21 cellular contexts compared by ENCODE assay signal in the genomic region with DNA sequence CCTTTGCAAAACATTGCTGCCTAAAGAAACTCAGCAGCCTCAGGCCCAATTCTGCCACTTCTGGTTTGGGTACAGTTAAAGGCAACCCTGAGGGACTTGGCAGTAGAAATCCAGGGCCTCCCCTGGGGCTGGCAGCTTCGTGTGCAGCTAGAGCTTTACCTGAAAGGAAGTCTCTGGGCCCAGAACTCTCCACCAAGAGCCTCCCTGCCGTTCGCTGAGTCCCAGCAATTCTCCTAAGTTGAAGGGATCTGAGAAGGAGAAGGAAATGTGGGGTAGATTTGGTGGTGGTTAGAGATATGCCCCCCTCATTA. TPM values are rescaled to one million over a fixed set of nuclear protein-coding genes. Genes with fewer than 3 reads are reported as not detected.
DNase-seq lines count a peak whose midpoint lies in the region; ATAC-seq and TF ChIP-seq lines count a peak whose summit lies in the region.
"Had no signal": no experiment of that assay in that cellular context is flagged by ENCODE, and none has a peak within 500 bp of the region (broad histone marks: within the 10 kb centered on the region; RNA-seq: fewer than 3 reads in every experiment).

No MANE protein-coding gene starts in this region.

- H3K27me3 ChIP-seq in SK-N-SH (ENCODE audit: insufficient read depth): no peaks in the 10 kb centered on the region
- H3K27me3 ChIP-seq in OCI-LY1 (ENCODE audit: insufficient read depth, low read length): no peaks in the 10 kb centered on the region
- H3K27me3 ChIP-seq: heart left ventricle had no signal

- DNase-seq in SK-N-SH (no peak), glutamatergic neuron (no peak), DMS 273 (lab: John Stamatoyannopoulos, UW; ENCODE audit: unreplicated experiment) (no peak)
- DNase-seq: activated CD4-positive, alpha-beta T cell treated with anti-CD3 and anti-CD28 coated beads for 36 hours; activated T-cell treated with anti-CD3 and anti-CD28 coated beads, Interleukin-2, amount 50 U/mL, for 48 hours; amniotic stem cell; COR-L47; NCI-H187; stimulated activated CD4-positive, alpha-beta T cell treated with anti-CD3 and anti-CD28 coated beads, Interleukin-15, amount 100 ng/mL, for 24 hours had no signal

- H3K9ac ChIP-seq in SK-N-SH (no peak overlapping the region), OCI-LY1 (ENCODE audit: low read length) (no peak overlapping the region; the same call in 1 of the 2 replicates)

- H3K36me3 Mint-ChIP-seq in glutamatergic neuron (ENCODE audit: unreplicated experiment): no peaks in the 10 kb centered on the region

- H3K27me3 Mint-ChIP-seq in glutamatergic neuron (ENCODE audit: unreplicated experiment): peaks cover 16% of the 10 kb centered on the region
- H3K27me3 Mint-ChIP-seq: activated CD4-positive, alpha-beta T cell treated with anti-CD3 and anti-CD28 coated beads for 36 hours had no signal

- no peak for TF ChIP-seq RAD21 in SK-N-SH (IDR thresholded peaks at IDR 0.05; ENCODE audit: low read length)

- peak overlapping the region; percentile 48 for H3K27ac Mint-ChIP-seq in glutamatergic neuron (ENCODE audit: unreplicated experiment)
- H3K27ac Mint-ChIP-seq: activated CD4-positive, alpha-beta T cell treated with anti-CD3 and anti-CD28 coated beads for 36 hours had no signal

- POLR2A ChIA-PET in SK-N-SH (lab: Yijun Ruan, JAX): no interaction called here

- H3K9me3 ChIP-seq in SK-N-SH (no peaks in the 10 kb centered on the region), OCI-LY1 (ENCODE audit: low read length) (no peaks in the 10 kb centered on the region)
- H3K9me3 ChIP-seq: heart left ventricle had no signal

- no peak overlapping the region; a peak in 1 of 4 replicates for H3K27ac ChIP-seq in SK-N-SH (ENCODE audit: low read depth in 2 of 2, low read length in 1 of 2)
- peak overlapping the region; percentile 70 for H3K27ac ChIP-seq in OCI-LY1 (ENCODE audit: low read depth, low read length, poor library complexity, severe bottlenecking)
- peak overlapping the region in 11 of 21 experiments; percentile 1 to 60 (median 15) for H3K27ac ChIP-seq in skin epidermis

- no peak for TF ChIP-seq EP300 in SK-N-SH (IDR thresholded peaks at IDR 0.05; ENCODE audit: borderline replicate concordance in 1 of 2, low read depth in 1 of 2, low read length in 1 of 2)

- peaks cover 39 to 79% of the 10 kb centered on the region in 2 experiments for H3K36me3 ChIP-seq in SK-N-SH (replicated peaks in 1 of 2; ENCODE audit: control insufficient read depth in 1 of 2, insufficient read depth in 2 of 2, low read length in 1 of 2)
- H3K36me3 ChIP-seq in OCI-LY1 (ENCODE audit: insufficient read depth, low read length): peaks cover 52% of the 10 kb centered on the region

- no peak overlapping the region for H3K4me2 ChIP-seq in SK-N-SH
- H3K4me2 ChIP-seq in OCI-LY1 (ENCODE audit: low read length): no peak overlapping the region

- H3K4me3 ChIP-seq in SK-N-SH (ENCODE audit: low read depth in 2 of 2, low read length in 1 of 2) (no peak overlapping the region), OCI-LY1 (ENCODE audit: low read depth, low read length, poor library complexity, severe bottlenecking) (no peak overlapping the region), skin epidermis (no peak overlapping the region)
- H3K4me3 ChIP-seq: heart left ventricle had no signal

- no peaks in the 10 kb centered on the region for H3K79me2 ChIP-seq in SK-N-SH (ENCODE audit: insufficient read depth)
- H3K79me2 ChIP-seq in OCI-LY1 (ENCODE audit: insufficient read depth, low read length): no peaks in the 10 kb centered on the region

- H3F3A ChIP-seq in SK-N-SH (replicated peaks; ENCODE audit: insufficient read depth): peaks cover 11% of the 10 kb centered on the region
- no peaks in the 10 kb centered on the region for H3F3A ChIP-seq in OCI-LY1 (ENCODE audit: insufficient read depth, low read length)

- H3K9me2 ChIP-seq in SK-N-SH: no peaks in the 10 kb centered on the region
- H3K9me2 ChIP-seq in OCI-LY1 (ENCODE audit: low read depth, low read length): no peaks in the 10 kb centered on the region

- ATAC-seq in SK-N-SH treated with all-trans-retinoic acid at 6 μM for 48 hours: peak; percentile 3; the same call in 1 of the 3 replicates
- no peak for ATAC-seq in HG03095 (IDR thresholded peaks at IDR 0.05; ENCODE audit: unreplicated experiment)
- ATAC-seq in GM21528 (IDR thresholded peaks at IDR 0.05; ENCODE audit: low FRiP score, unreplicated experiment): no peak
- ATAC-seq: activated CD4-positive, alpha-beta T cell treated with anti-CD3 and anti-CD28 coated beads for 36 hours had no signal

- no peak for TF ChIP-seq CTCF in SK-N-SH (IDR thresholded peaks at IDR 0.05)
- TF ChIP-seq CTCF in OCI-LY1 (IDR thresholded peaks at IDR 0.05; ENCODE audit: low read length): no peak
- no peak for TF ChIP-seq CTCF in glutamatergic neuron (IDR thresholded peaks at IDR 0.05; ENCODE audit: partially characterized antibody, unreplicated experiment)

- H3K9me3 Mint-ChIP-seq in glutamatergic neuron (ENCODE audit: unreplicated experiment): peaks cover 16% of the 10 kb centered on the region

- peaks cover 48% of the 10 kb centered on the region for H3K4me1 Mint-ChIP-seq in glutamatergic neuron (ENCODE audit: low read depth, unreplicated experiment)

- no peak overlapping the region for H3K4me3 Mint-ChIP-seq in glutamatergic neuron (ENCODE audit: unreplicated experiment)
- H3K4me3 Mint-ChIP-seq: activated CD4-positive, alpha-beta T cell treated with anti-CD3 and anti-CD28 coated beads for 36 hours had no signal

- 75% methylated on average over 3 of the region's 3 CpGs for WGBS in SK-N-SH (ENCODE audit: low lambda C conversion rate)

- H4K20me1 ChIP-seq in SK-N-SH (ENCODE audit: insufficient read depth): peaks cover 4% of the 10 kb centered on the region
- no peaks in the 10 kb centered on the region for H4K20me1 ChIP-seq in OCI-LY1 (ENCODE audit: insufficient read depth, low read length)

- CTCF ChIA-PET in SK-N-SH (lab: Yijun Ruan, JAX): interaction anchor here (0.9 to 6.9 kb wide), 5 partner anchors 12 to 186 kb away, joined by 3 to 50 read pairs (median 3); no protein-coding TSS in a partner anchor

- H2AFZ ChIP-seq in SK-N-SH (ENCODE audit: low read depth): no peak overlapping the region
- H2AFZ ChIP-seq in OCI-LY1 (ENCODE audit: low read length): no peak overlapping the region

- H3K4me1 ChIP-seq in SK-N-SH (ENCODE audit: control insufficient read depth in 1 of 2, insufficient read depth in 2 of 2, low read depth in 1 of 2, low read length in 1 of 2) (peaks cover 0 to 14% of the 10 kb centered on the region in 2 experiments; a peak in 1 of 4 replicates), OCI-LY1 (ENCODE audit: insufficient read depth, low read length, severe bottlenecking) (peaks cover 34% of the 10 kb centered on the region)

TF ChIP-seq in SK-N-SH treated with all-trans-retinoic acid at 6 μM for 48 hours, 23 proteins besides CTCF, POLR2A, EP300 and RAD21:
- TF ChIP-seq BACH2 (CRISPR knock-in tag; IDR thresholded peaks at IDR 0.05; ENCODE audit: borderline replicate concordance) (no peak), ZNF70 (CRISPR knock-in tag; IDR thresholded peaks at IDR 0.05) (no peak)

TF ChIP-seq in SK-N-SH, 30 proteins besides CTCF, POLR2A, EP300 and RAD21:
- TF ChIP-seq USF2 (IDR thresholded peaks at IDR 0.05; ENCODE audit: borderline replicate concordance, low read depth, low read length): no peak
- TF ChIP-seq POLR2AphosphoS5 (IDR thresholded peaks at IDR 0.05; ENCODE audit: low read depth, low read length): no peak
- no peak for TF ChIP-seq CHD2 (IDR thresholded peaks at IDR 0.05; ENCODE audit: low read length, partially characterized antibody)
- no peak for TF ChIP-seq FOXM1 (IDR thresholded peaks at IDR 0.05; ENCODE audit: low read depth)
- TF ChIP-seq JUND (IDR thresholded peaks at IDR 0.05): no peak
- TF ChIP-seq GATA2 (CRISPR knock-in tag; IDR thresholded peaks at IDR 0.05): no peak
- TF ChIP-seq, protein P1, sequence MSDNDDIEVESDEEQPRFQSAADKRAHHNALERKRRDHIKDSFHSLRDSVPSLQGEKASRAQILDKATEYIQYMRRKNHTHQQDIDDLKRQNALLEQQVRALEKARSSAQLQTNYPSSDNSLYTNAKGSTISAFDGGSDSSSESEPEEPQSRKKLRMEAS (IDR thresholded peaks at IDR 0.05; ENCODE audit: low read depth): no peak

RNA-seq across cellular contexts. Expression of gene STH, which starts 27.7 kb away (rescaled TPM):
- not detected in 2 replicates for polyA plus RNA-seq in SK-N-SH (2012; rRNA removed)
- not detected in 2 replicates for polyA plus RNA-seq in SK-N-SH (2012; cell fraction: cytosol; rRNA removed)
- polyA plus RNA-seq in SK-N-SH (2012; cell fraction: nucleus; rRNA removed): not detected in 2 replicates
- 4.1 TPM for total RNA-seq in glutamatergic neuron (ENCODE audit: unreplicated experiment)
- total RNA-seq: A172; activated CD4-positive, alpha-beta T cell treated with anti-CD3 and anti-CD28 coated beads for 36 hours; epithelial cell of proximal tubule; HT-29; MCF 10A; mucosa of gallbladder had no signal
- polyA plus RNA-seq: keratinocyte had no signal

Comparison
In these comparisons a context has a peak if more than half of its experiments do, and no peak if none do; other contexts are left out.
1. H3K27ac ChIP-seq: peak in OCI-LY1 (single experiment) and skin epidermis (11 of 21); none in SK-N-SH (0 of 2).